Comparison of ENCODE assay signal across 12 cellular contexts in genomic region chr3:31246293-31247062, GRCh38.
"Had no signal": no experiment of that assay in that cellular context is flagged by ENCODE, and none has a peak within 500 bp of the region (broad histone marks: within the 10 kb centered on the region; RNA-seq: fewer than 3 reads in every experiment).

No MANE protein-coding gene starts in this region.

- H3K9me3 ChIP-seq: sigmoid colon, thyroid gland had no signal

- FAIRE-seq: endometrium, urothelium cell line had no signal

- H3K36me3 ChIP-seq: adrenal gland, sigmoid colon, thyroid gland had no signal

- H3K27ac ChIP-seq: adrenal gland, dorsolateral prefrontal cortex, sigmoid colon, thyroid gland had no signal

- H3K27me3 ChIP-seq: adrenal gland, dorsolateral prefrontal cortex, sigmoid colon, thyroid gland had no signal

- H3K4me1 ChIP-seq: adrenal gland, sigmoid colon had no signal

- H3K4me3 ChIP-seq: adrenal gland, dorsolateral prefrontal cortex, sigmoid colon, thyroid gland had no signal

- DNase-seq: activated CD4-positive, alpha-beta T cell treated with anti-CD3 and anti-CD28 coated beads for 1 hour; activated CD4-positive, alpha-beta T cell treated with anti-CD3 and anti-CD28 coated beads, Interleukin-2, amount 50 U/mL, for 4 hours; activated naive CD4-positive, alpha-beta T cell treated with anti-CD3 and anti-CD28 coated beads, Interleukin-2, amount 10 ng/mL, durations not matched to agents 7 days and 5 days; activated T-cell treated with anti-CD3 and anti-CD28 coated beads for 4 hours; adrenal gland; dorsolateral prefrontal cortex; sigmoid colon; T-helper 1 cell; T1000; thyroid gland had no signal
